ENCODE assay signal across 1 cellular context in the genomic region with DNA sequence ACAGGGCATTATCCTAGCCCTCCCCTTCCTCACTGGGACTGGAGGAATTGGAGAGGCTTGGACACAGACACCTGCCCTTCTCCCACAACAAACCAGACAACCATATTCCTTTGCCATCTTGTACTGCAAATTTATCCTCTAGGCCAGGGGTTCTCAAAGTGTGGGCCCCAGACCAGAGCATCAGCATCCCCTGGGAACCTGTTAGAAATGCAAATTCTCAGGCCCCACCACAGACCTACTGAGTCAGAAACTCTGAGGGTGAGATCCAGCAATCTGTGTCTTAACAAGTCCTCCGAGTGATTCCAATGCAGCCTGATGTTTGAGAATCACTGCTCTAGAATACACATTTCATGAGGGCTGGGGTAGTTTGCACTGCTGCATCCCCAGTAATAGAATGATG.
TF ChIP-seq lines count a peak whose summit lies in the region.

No MANE protein-coding gene starts in this region.

TF ChIP-seq in GM12878, 131 proteins besides CTCF, POLR2A, EP300 and RAD21 (continued from another document):
- TF ChIP-seq MEF2B (IDR thresholded peaks at IDR 0.05; ENCODE audit: partially characterized antibody, poor library complexity, severe bottlenecking) (peak; percentile 64), TARDBP (IDR thresholded peaks at IDR 0.05; ENCODE audit: borderline replicate concordance) (no peak), BCL11A (IDR thresholded peaks at IDR 0.05; ENCODE audit: low read depth, low read length) (0 out of 2 replicates have a peak, but pooled peaks have one; percentile 13), KDM1A (IDR thresholded peaks at IDR 0.05; ENCODE audit: borderline replicate concordance) (no peak), RUNX3 (IDR thresholded peaks at IDR 0.05; ENCODE audit: low read length) (peak; percentile 54), POU2F2 (IDR thresholded peaks at IDR 0.05; ENCODE audit: borderline replicate concordance, low read depth, low read length) (peak; percentile 43; the same call in 1 of the 3 replicates), SREBF2 (IDR thresholded peaks at IDR 0.05; ENCODE audit: low read length) (no peak), HDAC2 (IDR thresholded peaks at IDR 0.05) (no peak), RAD51 (IDR thresholded peaks at IDR 0.05) (no peak), ZZZ3 (IDR thresholded peaks at IDR 0.05; ENCODE audit: control insufficient read depth, insufficient read length, low read depth) (no peak)
- TF ChIP-seq, protein P1, sequence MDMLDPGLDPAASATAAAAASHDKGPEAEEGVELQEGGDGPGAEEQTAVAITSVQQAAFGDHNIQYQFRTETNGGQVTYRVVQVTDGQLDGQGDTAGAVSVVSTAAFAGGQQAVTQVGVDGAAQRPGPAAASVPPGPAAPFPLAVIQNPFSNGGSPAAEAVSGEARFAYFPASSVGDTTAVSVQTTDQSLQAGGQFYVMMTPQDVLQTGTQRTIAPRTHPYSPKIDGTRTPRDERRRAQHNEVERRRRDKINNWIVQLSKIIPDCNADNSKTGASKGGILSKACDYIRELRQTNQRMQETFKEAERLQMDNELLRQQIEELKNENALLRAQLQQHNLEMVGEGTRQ (IDR thresholded peaks at IDR 0.05; ENCODE audit: borderline replicate concordance, low read depth, low read length), result no peak
- TF ChIP-seq, protein P2, sequence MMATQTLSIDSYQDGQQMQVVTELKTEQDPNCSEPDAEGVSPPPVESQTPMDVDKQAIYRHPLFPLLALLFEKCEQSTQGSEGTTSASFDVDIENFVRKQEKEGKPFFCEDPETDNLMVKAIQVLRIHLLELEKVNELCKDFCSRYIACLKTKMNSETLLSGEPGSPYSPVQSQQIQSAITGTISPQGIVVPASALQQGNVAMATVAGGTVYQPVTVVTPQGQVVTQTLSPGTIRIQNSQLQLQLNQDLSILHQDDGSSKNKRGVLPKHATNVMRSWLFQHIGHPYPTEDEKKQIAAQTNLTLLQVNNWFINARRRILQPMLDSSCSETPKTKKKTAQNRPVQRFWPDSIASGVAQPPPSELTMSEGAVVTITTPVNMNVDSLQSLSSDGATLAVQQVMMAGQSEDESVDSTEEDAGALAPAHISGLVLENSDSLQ (IDR thresholded peaks at IDR 0.05), result no peak
- TF ChIP-seq, protein P3, sequence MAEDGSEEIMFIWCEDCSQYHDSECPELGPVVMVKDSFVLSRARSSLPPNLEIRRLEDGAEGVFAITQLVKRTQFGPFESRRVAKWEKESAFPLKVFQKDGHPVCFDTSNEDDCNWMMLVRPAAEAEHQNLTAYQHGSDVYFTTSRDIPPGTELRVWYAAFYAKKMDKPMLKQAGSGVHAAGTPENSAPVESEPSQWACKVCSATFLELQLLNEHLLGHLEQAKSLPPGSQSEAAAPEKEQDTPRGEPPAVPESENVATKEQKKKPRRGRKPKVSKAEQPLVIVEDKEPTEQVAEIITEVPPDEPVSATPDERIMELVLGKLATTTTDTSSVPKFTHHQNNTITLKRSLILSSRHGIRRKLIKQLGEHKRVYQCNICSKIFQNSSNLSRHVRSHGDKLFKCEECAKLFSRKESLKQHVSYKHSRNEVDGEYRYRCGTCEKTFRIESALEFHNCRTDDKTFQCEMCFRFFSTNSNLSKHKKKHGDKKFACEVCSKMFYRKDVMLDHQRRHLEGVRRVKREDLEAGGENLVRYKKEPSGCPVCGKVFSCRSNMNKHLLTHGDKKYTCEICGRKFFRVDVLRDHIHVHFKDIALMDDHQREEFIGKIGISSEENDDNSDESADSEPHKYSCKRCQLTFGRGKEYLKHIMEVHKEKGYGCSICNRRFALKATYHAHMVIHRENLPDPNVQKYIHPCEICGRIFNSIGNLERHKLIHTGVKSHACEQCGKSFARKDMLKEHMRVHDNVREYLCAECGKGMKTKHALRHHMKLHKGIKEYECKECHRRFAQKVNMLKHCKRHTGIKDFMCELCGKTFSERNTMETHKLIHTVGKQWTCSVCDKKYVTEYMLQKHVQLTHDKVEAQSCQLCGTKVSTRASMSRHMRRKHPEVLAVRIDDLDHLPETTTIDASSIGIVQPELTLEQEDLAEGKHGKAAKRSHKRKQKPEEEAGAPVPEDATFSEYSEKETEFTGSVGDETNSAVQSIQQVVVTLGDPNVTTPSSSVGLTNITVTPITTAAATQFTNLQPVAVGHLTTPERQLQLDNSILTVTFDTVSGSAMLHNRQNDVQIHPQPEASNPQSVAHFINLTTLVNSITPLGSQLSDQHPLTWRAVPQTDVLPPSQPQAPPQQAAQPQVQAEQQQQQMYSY (CRISPR knock-in tag; IDR thresholded peaks at IDR 0.05), result no peak
- TF ChIP-seq, protein P4, sequence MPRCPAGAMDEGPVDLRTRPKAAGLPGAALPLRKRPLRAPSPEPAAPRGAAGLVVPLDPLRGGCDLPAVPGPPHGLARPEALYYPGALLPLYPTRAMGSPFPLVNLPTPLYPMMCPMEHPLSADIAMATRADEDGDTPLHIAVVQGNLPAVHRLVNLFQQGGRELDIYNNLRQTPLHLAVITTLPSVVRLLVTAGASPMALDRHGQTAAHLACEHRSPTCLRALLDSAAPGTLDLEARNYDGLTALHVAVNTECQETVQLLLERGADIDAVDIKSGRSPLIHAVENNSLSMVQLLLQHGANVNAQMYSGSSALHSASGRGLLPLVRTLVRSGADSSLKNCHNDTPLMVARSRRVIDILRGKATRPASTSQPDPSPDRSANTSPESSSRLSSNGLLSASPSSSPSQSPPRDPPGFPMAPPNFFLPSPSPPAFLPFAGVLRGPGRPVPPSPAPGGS (IDR thresholded peaks at IDR 0.05; ENCODE audit: borderline replicate concordance, insufficient read depth, low read depth, low read length, poor library complexity, severe bottlenecking), result no peak
